Comparison of ENCODE assay signal across 17 cellular contexts in genomic region chr3:50373865-50374188, GRCh38. TPM values are rescaled to one million over a fixed set of nuclear protein-coding genes. Genes with fewer than 3 reads are reported as not detected.
DNase-seq lines count a peak whose midpoint lies in the region; ATAC-seq and TF ChIP-seq lines count a peak whose summit lies in the region.
"Had no signal": no experiment of that assay in that cellular context is flagged by ENCODE, and none has a peak within 500 bp of the region (broad histone marks: within the 10 kb centered on the region; RNA-seq: fewer than 3 reads in every experiment).

No MANE protein-coding gene starts in this region.

- no peak overlapping the region for H4K5ac ChIP-seq in H9 (ENCODE audit: insufficient read length, low read depth, low read length)

- H3K9me3 Mint-ChIP-seq in H9, result no peaks in the 10 kb centered on the region
- no peaks in the 10 kb centered on the region for H3K9me3 Mint-ChIP-seq in activated T-helper 17 cell treated with anti-CD3 and anti-CD28 coated beads, Interleukin-2, amount 50 U/mL, for 72 hours
- no peaks in the 10 kb centered on the region for H3K9me3 Mint-ChIP-seq in nephron progenitor cell
- no peaks in the 10 kb centered on the region for H3K9me3 Mint-ChIP-seq in type B pancreatic cell
- H3K9me3 Mint-ChIP-seq: CD4-positive, alpha-beta T cell; HFFc6 had no signal

- peaks cover 2% of the 10 kb centered on the region for H4K20me1 ChIP-seq in H9 (ENCODE audit: control insufficient read depth, insufficient read depth, insufficient read length)

- no peak for ATAC-seq in activated T-helper 17 cell treated with anti-CD3 and anti-CD28 coated beads, Interleukin-2, amount 50 U/mL, for 72 hours (replicated peaks)

- no peak overlapping the region for H3K4ac ChIP-seq in H9 (ENCODE audit: low read depth, low read length)

- no peak for DNase-seq in H9
- peak; percentile 60 for DNase-seq in left kidney (ENCODE audit: low read depth, low spot score)
- DNase-seq in nephron progenitor cell, result no peak
- DNase-seq in NCI-H2227 treated with DMSO at 0.1 percent for 48 hours (lab: John Stamatoyannopoulos, UW), result no peak
- no peak for DNase-seq in Kasumi-1 (lab: John Stamatoyannopoulos, UW)
- DNase-seq in stimulated activated naive CD4-positive, alpha-beta T cell (lab: John Stamatoyannopoulos, UW), result no peak
- no peak for DNase-seq in type B pancreatic cell (ENCODE audit: extremely low spot score, unreplicated experiment)
- DNase-seq: C1 segment of cervical spinal cord; CD4-positive, alpha-beta T cell; DMS79; GOT3; HCEC 1CT; HFFc6 had no signal

- H3K4me2 ChIP-seq in H9 (ENCODE audit: insufficient read depth, insufficient read length, low read length), result peak overlapping the region; percentile 22

- no peak overlapping the region for H3K27ac ChIP-seq in H9 (ENCODE audit: insufficient read length, low read depth, low read length)
- H3K27ac ChIP-seq: HL-60 had no signal

- H3K56ac ChIP-seq in H9 (ENCODE audit: insufficient read length, low read depth, low read length), result no peak overlapping the region

- H3T11ph ChIP-seq in H9 (ENCODE audit: low read length), result no peak overlapping the region

- H3K36me3 Mint-ChIP-seq in H9 (ENCODE audit: insufficient read depth in 1 of 3, low read depth in 3 of 3), result peaks cover 0 to 4% (median 0%) of the 10 kb centered on the region in 3 experiments; a peak in 1 of 7 replicates
- no peaks in the 10 kb centered on the region for H3K36me3 Mint-ChIP-seq in activated T-helper 17 cell treated with anti-CD3 and anti-CD28 coated beads, Interleukin-2, amount 50 U/mL, for 72 hours (ENCODE audit: low read depth)
- no peaks in the 10 kb centered on the region for H3K36me3 Mint-ChIP-seq in nephron progenitor cell (ENCODE audit: low read depth)
- H3K36me3 Mint-ChIP-seq in type B pancreatic cell, result no peaks in the 10 kb centered on the region

- no peaks in the 10 kb centered on the region for H3K79me1 ChIP-seq in H9 (ENCODE audit: insufficient read depth, low read depth, low read length, poor library complexity, severe bottlenecking)

- no peak overlapping the region for H2AK5ac ChIP-seq in H9 (ENCODE audit: insufficient read length, low read length)

- no peak overlapping the region for H4K8ac ChIP-seq in H9 (replicated peaks; ENCODE audit: insufficient read length, low read depth, low read length)

- H3K23ac ChIP-seq in H9 (ENCODE audit: insufficient read length, low read depth, low read length), result no peak overlapping the region

- H3K4me3 Mint-ChIP-seq in H9, result 0 out of 5 replicates have a peak overlapping the region, but pooled peaks of 1 of the 2 experiments have one; percentile 10
- H3K4me3 Mint-ChIP-seq in activated T-helper 17 cell treated with anti-CD3 and anti-CD28 coated beads, Interleukin-2, amount 50 U/mL, for 72 hours, result no peak overlapping the region
- peak overlapping the region; percentile 20 for H3K4me3 Mint-ChIP-seq in nephron progenitor cell
- no peak overlapping the region for H3K4me3 Mint-ChIP-seq in type B pancreatic cell
- H3K4me3 Mint-ChIP-seq: B cell; CD4-positive, alpha-beta T cell; HFFc6 had no signal

- no peaks in the 10 kb centered on the region for H3K79me2 ChIP-seq in H9 (ENCODE audit: insufficient read depth, low read length)

- no peak overlapping the region for H2AFZ ChIP-seq in H9 (ENCODE audit: low read length)

- no peak for TF ChIP-seq CTCF in H9 (conservative IDR thresholded peaks at IDR 0.05)
- no peak for TF ChIP-seq CTCF in nephron progenitor cell (IDR thresholded peaks at IDR 0.05)
- no peak for TF ChIP-seq CTCF in type B pancreatic cell (conservative IDR thresholded peaks at IDR 0.05)

- peaks cover 5% of the 10 kb centered on the region for H3K27me3 Mint-ChIP-seq in H9 (ENCODE audit: low read depth)
- no peaks in the 10 kb centered on the region for H3K27me3 Mint-ChIP-seq in activated T-helper 17 cell treated with anti-CD3 and anti-CD28 coated beads, Interleukin-2, amount 50 U/mL, for 72 hours
- H3K27me3 Mint-ChIP-seq in nephron progenitor cell (ENCODE audit: low read depth, poor library complexity), result peaks cover 6% of the 10 kb centered on the region
- no peaks in the 10 kb centered on the region for H3K27me3 Mint-ChIP-seq in type B pancreatic cell
- H3K27me3 Mint-ChIP-seq: CD4-positive, alpha-beta T cell had no signal

- no peak overlapping the region for H4K91ac ChIP-seq in H9 (ENCODE audit: insufficient read length, low read depth, low read length)

- no peaks in the 10 kb centered on the region for H3K23me2 ChIP-seq in H9 (ENCODE audit: insufficient read length, low read depth, low read length, poor library complexity, severe bottlenecking)

- H3K9ac ChIP-seq in H9 (ENCODE audit: extremely low read depth, insufficient read length, low read length), result no peak overlapping the region

- H2BK15ac ChIP-seq in H9 (ENCODE audit: low read depth, low read length), result no peak overlapping the region

- H3K18ac ChIP-seq in H9 (ENCODE audit: insufficient read length, low read depth, low read length), result no peak overlapping the region

- H3K9me3 ChIP-seq in H9 (ENCODE audit: control insufficient read depth, low read depth, low read length), result no peaks in the 10 kb centered on the region

- H3K14ac ChIP-seq in H9 (ENCODE audit: insufficient read depth, low read length), result no peak overlapping the region

- no peaks in the 10 kb centered on the region for H3K27me3 ChIP-seq in H9 (ENCODE audit: insufficient read depth, low read length)

- H3K4me1 ChIP-seq in H9 (ENCODE audit: insufficient read depth, low read length), result no peaks in the 10 kb centered on the region

- no peak overlapping the region for H2BK20ac ChIP-seq in H9 (ENCODE audit: low read depth, low read length, poor library complexity, severe bottlenecking)

- no peak overlapping the region for H2BK5ac ChIP-seq in H9 (ENCODE audit: insufficient read length, low read length)

- H3K4me1 Mint-ChIP-seq in H9 (peaks cover 22 to 51% of the 10 kb centered on the region in 2 experiments), nephron progenitor cell (peaks cover 62% of the 10 kb centered on the region), type B pancreatic cell (ENCODE audit: unreplicated experiment) (peaks cover 19% of the 10 kb centered on the region)
- H3K4me1 Mint-ChIP-seq in activated T-helper 17 cell treated with anti-CD3 and anti-CD28 coated beads, Interleukin-2, amount 50 U/mL, for 72 hours, result peaks cover 5% of the 10 kb centered on the region
- H3K4me1 Mint-ChIP-seq: B cell had no signal

- H3K27ac Mint-ChIP-seq in H9, result peak overlapping the region in 1 of 3 experiments; percentile 88; a peak in 5 of 7 replicates
- peak overlapping the region; percentile 33 for H3K27ac Mint-ChIP-seq in activated T-helper 17 cell treated with anti-CD3 and anti-CD28 coated beads, Interleukin-2, amount 50 U/mL, for 72 hours
- H3K27ac Mint-ChIP-seq in nephron progenitor cell, result peak overlapping the region; percentile 56
- H3K27ac Mint-ChIP-seq in type B pancreatic cell, result no peak overlapping the region
- H3K27ac Mint-ChIP-seq: B cell; CD4-positive, alpha-beta T cell; HFFc6 had no signal

- H2BK12ac ChIP-seq in H9 (ENCODE audit: insufficient read length, low read depth, low read length), result no peak overlapping the region

- no peak overlapping the region for H2BK120ac ChIP-seq in H9 (ENCODE audit: low read depth, low read length, poor library complexity, severe bottlenecking)

RNA-seq across cellular contexts. Expression of gene TMEM115, which starts 14.5 kb away (rescaled TPM):
- total RNA-seq in H9 (2021), result 32.3 and 34.0 TPM in 2 replicates
- 10 to 100 TPM; 14.3 to 21.9 TPM for total RNA-seq in activated T-helper 17 cell treated with anti-CD3 and anti-CD28 coated beads, Interleukin-2, amount 50 U/mL, for 72 hours
- 42.7 and 44.4 TPM in 2 replicates for total RNA-seq in type B pancreatic cell (ENCODE audit: low replicate concordance)

RNA-seq across cellular contexts. Expression of gene CYB561D2, which starts 23.2 kb away (rescaled TPM):
- total RNA-seq in H9 (2021) (16.8 and 19.0 TPM in 2 replicates), type B pancreatic cell (ENCODE audit: low replicate concordance) (10.1 and 15.9 TPM in 2 replicates)
- 10 to 100 TPM; 35.6 to 40.8 TPM for total RNA-seq in activated T-helper 17 cell treated with anti-CD3 and anti-CD28 coated beads, Interleukin-2, amount 50 U/mL, for 72 hours

RNA-seq across cellular contexts. Expression of gene NPRL2, which starts 23.3 kb away (rescaled TPM):
- total RNA-seq in H9 (2021) (23.0 and 23.4 TPM in 2 replicates), type B pancreatic cell (ENCODE audit: low replicate concordance) (20.3 and 27.9 TPM in 2 replicates)
- total RNA-seq in activated T-helper 17 cell treated with anti-CD3 and anti-CD28 coated beads, Interleukin-2, amount 50 U/mL, for 72 hours, result 10 to 100 TPM; 50.2 to 96.5 TPM

RNA-seq across cellular contexts. Expression of gene ZMYND10, which starts 28.3 kb away (rescaled TPM):
- total RNA-seq in H9 (2021), result 0.61 and 1.4 TPM in 2 replicates
- total RNA-seq in activated T-helper 17 cell treated with anti-CD3 and anti-CD28 coated beads, Interleukin-2, amount 50 U/mL, for 72 hours, result 10 to 100 TPM in 1 of 2 donors, 1 to 10 TPM in 1; 3.9 to 10.9 TPM
- total RNA-seq in type B pancreatic cell (ENCODE audit: low replicate concordance), result 1.8 and 13.4 TPM in 2 replicates
- total RNA-seq: G401 had no signal

RNA-seq across cellular contexts. Expression of gene RASSF1, which starts 33.2 kb away (rescaled TPM):
- total RNA-seq in H9 (2021) (15.1 and 15.8 TPM in 2 replicates), type B pancreatic cell (ENCODE audit: low replicate concordance) (13.7 and 13.8 TPM in 2 replicates)
- total RNA-seq in activated T-helper 17 cell treated with anti-CD3 and anti-CD28 coated beads, Interleukin-2, amount 50 U/mL, for 72 hours, result 100 to 1,000 TPM in 1 of 2 donors, 10 to 100 TPM in 1; 85.8 to 139 TPM
